14 cellular contexts compared by ENCODE assay signal in genomic region chr2:86301711-86302202, GRCh38. TPM values are rescaled to one million over a fixed set of nuclear protein-coding genes. Genes with fewer than 3 reads are reported as not detected.
DNase-seq lines count a peak whose midpoint lies in the region; ATAC-seq and TF ChIP-seq lines count a peak whose summit lies in the region.
"Had no signal": no experiment of that assay in that cellular context is flagged by ENCODE, and none has a peak within 500 bp of the region (broad histone marks: within the 10 kb centered on the region; RNA-seq: fewer than 3 reads in every experiment).

No MANE protein-coding gene starts in this region.

- H3K4me3 ChIP-seq in fibroblast of mammary gland (ENCODE audit: control insufficient read depth, low read depth, low read length), result no peak overlapping the region
- H3K4me3 ChIP-seq in psoas muscle, result no peak overlapping the region
- H3K4me3 ChIP-seq: BLaER1 treated with 17β-estradiol and CSF1 and Interleukin-3, amounts not matched to agents 10 nM and 100 nM; upper lobe of left lung had no signal

- no peaks in the 10 kb centered on the region for H3K27me3 ChIP-seq in psoas muscle (ENCODE audit: insufficient read depth in 3 of 3, low read length in 2 of 3)
- H3K27me3 ChIP-seq: BLaER1 treated with 17β-estradiol and CSF1 and Interleukin-3, amounts not matched to agents 10 nM and 100 nM; upper lobe of left lung had no signal

- DNase-seq in Daoy (ENCODE audit: low read depth), result peak; percentile 85
- DNase-seq in NCI-H524 treated with DMSO at 0.1 percent for 48 hours (lab: John Stamatoyannopoulos, UW), result peak; percentile 42
- peak; percentile 85 for DNase-seq in fibroblast of mammary gland (ENCODE audit: low read depth)
- no peak for DNase-seq in psoas muscle
- DNase-seq in NCI-H526 treated with DMSO at 0.1 percent for 48 hours (lab: John Stamatoyannopoulos, UW), result no peak
- DNase-seq in CD14-positive monocyte (ENCODE audit: low spot score), result no peak
- DNase-seq in activated CD4-positive, alpha-beta memory T cell treated with anti-CD3 and anti-CD28 coated beads, Interleukin-2, amount 10 ng/mL, durations not matched to agents 7 days and 5 days, result no peak
- DNase-seq: activated CD8-positive, alpha-beta T cell treated with anti-CD3 and anti-CD28 coated beads, Interleukin-2, amount 10 ng/mL, durations not matched to agents 7 days and 5 days; activated gamma-delta T cell; GDM1; stimulated activated CD4-positive, alpha-beta T cell treated with anti-CD3 and anti-CD28 coated beads, Interleukin-2, amount 100 ng/mL, for 24 hours; upper lobe of left lung had no signal

- ATAC-seq in psoas muscle, result peak in 3 of 4 donors; percentile 26 to 51 (median 30)
- ATAC-seq: activated CD8-positive, alpha-beta T cell treated with anti-CD3 and anti-CD28 coated beads, Interleukin-2, amount 10 ng/mL, durations not matched to agents 7 days and 5 days had no signal

- intact Hi-C loops in psoas muscle (cut with DNase I) (loop anchor here in 1 of 2 donors (5.0 kb wide), 1 partner anchor 36 kb away; the partner anchor contains the start of gene REEP1), CD14-positive monocyte (cut with micrococcal nuclease) (no loop called here)

- peaks cover 55% of the 10 kb centered on the region for H3K4me1 ChIP-seq in psoas muscle
- H3K4me1 ChIP-seq: BLaER1 treated with 17β-estradiol and CSF1 and Interleukin-3, amounts not matched to agents 10 nM and 100 nM had no signal

- no peaks in the 10 kb centered on the region for H3K4me1 Mint-ChIP-seq in CD14-positive monocyte
- H3K4me1 Mint-ChIP-seq in activated CD4-positive, alpha-beta memory T cell treated with anti-CD3 and anti-CD28 coated beads, Interleukin-2, amount 10 ng/mL, durations not matched to agents 7 days and 5 days, result no peaks in the 10 kb centered on the region

- TF ChIP-seq CTCF in fibroblast of mammary gland (conservative IDR thresholded peaks at IDR 0.05; ENCODE audit: control insufficient read depth, insufficient read depth, low read depth, low read length), result no peak
- no peak for TF ChIP-seq CTCF in psoas muscle (IDR thresholded peaks at IDR 0.05)
- no peak for TF ChIP-seq CTCF in CD14-positive monocyte (IDR thresholded peaks at IDR 0.05)

- POLR2A ChIA-PET in activated CD4-positive, alpha-beta memory T cell treated with anti-CD3 and anti-CD28 coated beads, Interleukin-2, amount 10 ng/mL, durations not matched to agents 7 days and 5 days (lab: Charles Lee), result no interaction called here

- peak overlapping the region; percentile 41 for H3K27ac ChIP-seq in psoas muscle
- H3K27ac ChIP-seq: BLaER1 treated with 17β-estradiol and CSF1 and Interleukin-3, amounts not matched to agents 10 nM and 100 nM; upper lobe of left lung had no signal

- H3K9me3 Mint-ChIP-seq in CD14-positive monocyte, result no peaks in the 10 kb centered on the region
- H3K9me3 Mint-ChIP-seq in activated CD4-positive, alpha-beta memory T cell treated with anti-CD3 and anti-CD28 coated beads, Interleukin-2, amount 10 ng/mL, durations not matched to agents 7 days and 5 days, result no peaks in the 10 kb centered on the region

- H3K4me3 Mint-ChIP-seq in CD14-positive monocyte, result peak overlapping the region in 1 of 2 donors; percentile 9
- H3K4me3 Mint-ChIP-seq in activated CD4-positive, alpha-beta memory T cell treated with anti-CD3 and anti-CD28 coated beads, Interleukin-2, amount 10 ng/mL, durations not matched to agents 7 days and 5 days, result no peak overlapping the region
- H3K4me3 Mint-ChIP-seq: activated CD8-positive, alpha-beta T cell treated with anti-CD3 and anti-CD28 coated beads, Interleukin-2, amount 10 ng/mL, durations not matched to agents 7 days and 5 days had no signal

- WGBS in psoas muscle, 3 donors, result 25 to 36% (median 30%) methylated on average over 3 of the region's 3 CpGs

- CTCF ChIA-PET in activated CD4-positive, alpha-beta memory T cell treated with anti-CD3 and anti-CD28 coated beads, Interleukin-2, amount 10 ng/mL, durations not matched to agents 7 days and 5 days (lab: Charles Lee), result no interaction called here

- no peaks in the 10 kb centered on the region for H3K9me3 ChIP-seq in psoas muscle
- H3K9me3 ChIP-seq: BLaER1 treated with 17β-estradiol and CSF1 and Interleukin-3, amounts not matched to agents 10 nM and 100 nM; upper lobe of left lung had no signal

- no peak overlapping the region for H3K27ac Mint-ChIP-seq in CD14-positive monocyte
- H3K27ac Mint-ChIP-seq in activated CD4-positive, alpha-beta memory T cell treated with anti-CD3 and anti-CD28 coated beads, Interleukin-2, amount 10 ng/mL, durations not matched to agents 7 days and 5 days, result no peak overlapping the region
- H3K27ac Mint-ChIP-seq: activated CD8-positive, alpha-beta T cell treated with anti-CD3 and anti-CD28 coated beads, Interleukin-2, amount 10 ng/mL, durations not matched to agents 7 days and 5 days; progenitor cell of endocrine pancreas had no signal

- H3K36me3 Mint-ChIP-seq in CD14-positive monocyte, result no peaks in the 10 kb centered on the region
- no peaks in the 10 kb centered on the region for H3K36me3 Mint-ChIP-seq in activated CD4-positive, alpha-beta memory T cell treated with anti-CD3 and anti-CD28 coated beads, Interleukin-2, amount 10 ng/mL, durations not matched to agents 7 days and 5 days (ENCODE audit: low read depth)

- peaks cover 11 to 25% (median 20%) of the 10 kb centered on the region in 3 donors for H3K27me3 Mint-ChIP-seq in CD14-positive monocyte (ENCODE audit: low read depth in 3 of 3)
- peaks cover 16% of the 10 kb centered on the region for H3K27me3 Mint-ChIP-seq in activated CD4-positive, alpha-beta memory T cell treated with anti-CD3 and anti-CD28 coated beads, Interleukin-2, amount 10 ng/mL, durations not matched to agents 7 days and 5 days

- no peaks in the 10 kb centered on the region for H3K36me3 ChIP-seq in psoas muscle (ENCODE audit: insufficient read depth in 1 of 2, low read depth in 1 of 2)
- H3K36me3 ChIP-seq: BLaER1 treated with 17β-estradiol and CSF1 and Interleukin-3, amounts not matched to agents 10 nM and 100 nM; upper lobe of left lung had no signal

RNA-seq across cellular contexts. Expression of gene REEP1, which starts 35.7 kb away (rescaled TPM):
- total RNA-seq in Daoy (2014; rRNA removed; shearing (Covaris generic)), result 4.1 TPM in 2 replicates
- 10 to 100 TPM in 2 of 4 donors, 1 to 10 TPM in 2; 4.1 to 16.1 (median 9.7) TPM for total RNA-seq in psoas muscle
- polyA plus RNA-seq in psoas muscle (1 to 10 TPM; 1.2 to 8.2 (median 4.8) TPM), CD14-positive monocyte (not detected)
- not detected for total RNA-seq in activated CD4-positive, alpha-beta memory T cell treated with anti-CD3 and anti-CD28 coated beads, Interleukin-2, amount 10 ng/mL, durations not matched to agents 7 days and 5 days

Comparison
In these comparisons a context has a peak if more than half of its experiments do, and no peak if none do; other contexts are left out.
1. DNase-seq: peak in Daoy (single experiment), NCI-H524 treated with DMSO at 0.1 percent for 48 hours (single experiment) and fibroblast of mammary gland (single experiment); none in psoas muscle (0 of 2), NCI-H526 treated with DMSO at 0.1 percent for 48 hours (single experiment), CD14-positive monocyte (single experiment) and activated CD4-positive, alpha-beta memory T cell treated with anti-CD3 and anti-CD28 coated beads, Interleukin-2, amount 10 ng/mL, durations not matched to agents 7 days and 5 days (single experiment).